In genomic region chr1:160584784-160585183, GRCh38 we compare ENCODE assay signal across 18 cellular contexts. TPM values are rescaled to one million over a fixed set of nuclear protein-coding genes. Genes with fewer than 3 reads are reported as not detected.
DNase-seq lines count a peak whose midpoint lies in the region; ATAC-seq and TF ChIP-seq lines count a peak whose summit lies in the region.
"Had no signal": no experiment of that assay in that cellular context is flagged by ENCODE, and none has a peak within 500 bp of the region (broad histone marks: within the 10 kb centered on the region; RNA-seq: fewer than 3 reads in every experiment).

No MANE protein-coding gene starts in this region.

- H3K9me3 Mint-ChIP-seq in CD4-positive, alpha-beta T cell: peaks cover 3% of the 10 kb centered on the region
- H3K9me3 Mint-ChIP-seq in CD8-positive, alpha-beta memory T cell: peaks cover 0 to 12% (median 0%) of the 10 kb centered on the region in 5 donors

- no peak overlapping the region for H3K27ac Mint-ChIP-seq in CD4-positive, alpha-beta T cell
- H3K27ac Mint-ChIP-seq in CD8-positive, alpha-beta memory T cell: peak overlapping the region; percentile 54 to 92 (median 80)
- H3K27ac Mint-ChIP-seq in T-helper 17 cell: no peak overlapping the region

- no peak overlapping the region for H3K27ac ChIP-seq in CD4-positive, alpha-beta T cell (ENCODE audit: low read depth, low read length)
- H3K27ac ChIP-seq in CD8-positive, alpha-beta memory T cell (ENCODE audit: low read depth, low read length): no peak overlapping the region
- H3K27ac ChIP-seq in liver (ENCODE audit: low read depth in 1 of 2, low read length in 2 of 2): no peak overlapping the region
- no peak overlapping the region for H3K27ac ChIP-seq in coronary artery
- no peak overlapping the region for H3K27ac ChIP-seq in PC-3 (ENCODE audit: low read length)
- H3K27ac ChIP-seq: BLaER1, SJSA1 had no signal

- no peaks in the 10 kb centered on the region for H4K20me1 ChIP-seq in PC-3 (ENCODE audit: low read length)
- H4K20me1 ChIP-seq: BLaER1 had no signal

- peaks cover 38% of the 10 kb centered on the region for H3K4me1 ChIP-seq in CD8-positive, alpha-beta memory T cell (ENCODE audit: insufficient read depth, low read length)
- H3K4me1 ChIP-seq in liver (ENCODE audit: control insufficient read depth in 4 of 4, insufficient read depth in 4 of 4, low read length in 3 of 4): peaks cover 0 to 20% (median 12%) of the 10 kb centered on the region in 4 donors
- H3K4me1 ChIP-seq in PC-3 (ENCODE audit: insufficient read depth, low read length): no peaks in the 10 kb centered on the region
- H3K4me1 ChIP-seq: SJSA1 had no signal

- BruUV-seq in PC-3 (replicated peaks; lab: Mats Ljungman, UMichigan): no TSS peak

- CTCF ChIA-PET in CD4-positive, alpha-beta T cell (lab: Charles Lee): interaction anchor here (1.2 to 2.6 kb wide), 3 partner anchors 9 to 28 kb away, joined by 3 to 5 read pairs (median 3); no protein-coding TSS in a partner anchor
- CTCF ChIA-PET in CD8-positive, alpha-beta memory T cell (lab: Charles Lee): interaction anchor here (0.9 to 1.5 kb wide), 4 partner anchors 10 to 157 kb away, joined by 3 to 4 read pairs (median 3); no protein-coding TSS in a partner anchor
- CTCF ChIA-PET in PC-3 (lab: Charles Lee): no interaction called here

- H3K79me2 ChIP-seq in PC-3 (ENCODE audit: low read length): no peaks in the 10 kb centered on the region

- no peak for DNase-seq in CD4-positive, alpha-beta T cell
- DNase-seq in CD8-positive, alpha-beta memory T cell: no peak
- DNase-seq in T-helper 17 cell (no peak), coronary artery (ENCODE audit: low spot score) (no peak), PC-3 (no peak)
- DNase-seq: COR-L47, DMS153, EL, HCEC 1CT, KBM-7, MV-4-11, NCI-H1417 treated with DMSO at 0.1 percent for 48 hours, NCI-H1930, NCI-H446 had no signal

- 25% methylated on average over 1 of the region's 1 CpG for WGBS in liver

- no peaks in the 10 kb centered on the region for H3K27me3 ChIP-seq in CD4-positive, alpha-beta T cell (ENCODE audit: control insufficient read depth, insufficient read depth, low read length)
- no peaks in the 10 kb centered on the region for H3K27me3 ChIP-seq in CD8-positive, alpha-beta memory T cell (ENCODE audit: insufficient read depth, low read length, poor library complexity, severe bottlenecking)
- H3K27me3 ChIP-seq in liver (ENCODE audit: control insufficient read depth in 4 of 4, insufficient read depth in 4 of 4, low read length in 3 of 4): no peaks in the 10 kb centered on the region
- H3K27me3 ChIP-seq in PC-3 (ENCODE audit: low read length): peaks cover 43% of the 10 kb centered on the region
- H3K27me3 ChIP-seq: BLaER1, SJSA1 had no signal

- H3K4me3 ChIP-seq in CD8-positive, alpha-beta memory T cell (ENCODE audit: low read length): no peak overlapping the region
- no peak overlapping the region for H3K4me3 ChIP-seq in liver (ENCODE audit: low read depth in 1 of 3, low read length in 3 of 3)
- no peak overlapping the region for H3K4me3 ChIP-seq in coronary artery
- no peak overlapping the region for H3K4me3 ChIP-seq in PC-3 (ENCODE audit: low read length)
- H3K4me3 ChIP-seq: BLaER1, SJSA1 had no signal

- H2AFZ ChIP-seq in PC-3 (ENCODE audit: low read length): no peak overlapping the region

- H3K9me3 ChIP-seq in CD4-positive, alpha-beta T cell (ENCODE audit: control insufficient read depth, low read length): no peaks in the 10 kb centered on the region
- no peaks in the 10 kb centered on the region for H3K9me3 ChIP-seq in CD8-positive, alpha-beta memory T cell (ENCODE audit: low read length)
- H3K9me3 ChIP-seq in T-helper 17 cell (ENCODE audit: control insufficient read depth, low read length, poor library complexity, severe bottlenecking) (no peaks in the 10 kb centered on the region), liver (ENCODE audit: control insufficient read depth in 4 of 4, low read length in 3 of 4) (peaks cover 0 to 5% (median 0%) of the 10 kb centered on the region in 4 donors), PC-3 (ENCODE audit: low read length) (no peaks in the 10 kb centered on the region)
- H3K9me3 ChIP-seq: SJSA1 had no signal

- no peak for TF ChIP-seq RAD21 in liver (IDR thresholded peaks at IDR 0.05)

- no peak overlapping the region for H3K4me2 ChIP-seq in PC-3 (ENCODE audit: low read length)
- H3K4me2 ChIP-seq: BLaER1 had no signal

- no peaks in the 10 kb centered on the region for H3K36me3 Mint-ChIP-seq in CD4-positive, alpha-beta T cell (ENCODE audit: low read depth)
- H3K36me3 Mint-ChIP-seq in CD8-positive, alpha-beta memory T cell: peaks cover 3 to 12% (median 10%) of the 10 kb centered on the region in 3 donors
- peaks cover 2% of the 10 kb centered on the region for H3K36me3 Mint-ChIP-seq in T-helper 17 cell (ENCODE audit: low read depth)

- POLR2A ChIA-PET in CD4-positive, alpha-beta T cell (lab: Charles Lee): interaction anchor here (0.8 to 2.2 kb wide), 5 partner anchors 8 to 63 kb away, joined by 3 to 12 read pairs (median 6); no protein-coding TSS in a partner anchor
- POLR2A ChIA-PET in CD8-positive, alpha-beta memory T cell (lab: Charles Lee): interaction anchor here (0.6 to 0.9 kb wide), 2 partner anchors 10 to 44 kb away, joined by 3 read pairs; no protein-coding TSS in a partner anchor
- POLR2A ChIA-PET in PC-3 (lab: Charles Lee; ENCODE audit: unreplicated experiment): no interaction called here

- no peak overlapping the region for H3K9ac ChIP-seq in liver (ENCODE audit: low read depth in 1 of 2, low read length in 2 of 2)
- no peak overlapping the region for H3K9ac ChIP-seq in PC-3 (ENCODE audit: low read length)
- H3K9ac ChIP-seq: BLaER1 had no signal

- peak overlapping the region; percentile 2 for H3K4me3 Mint-ChIP-seq in CD4-positive, alpha-beta T cell
- H3K4me3 Mint-ChIP-seq in CD8-positive, alpha-beta memory T cell: peak overlapping the region; percentile 22 to 78 (median 58)
- H3K4me3 Mint-ChIP-seq in T-helper 17 cell: peak overlapping the region; percentile 55

- H3K27me3 Mint-ChIP-seq in CD4-positive, alpha-beta T cell: no peaks in the 10 kb centered on the region
- H3K27me3 Mint-ChIP-seq in CD8-positive, alpha-beta memory T cell: no peaks in the 10 kb centered on the region
- no peaks in the 10 kb centered on the region for H3K27me3 Mint-ChIP-seq in T-helper 17 cell

- no peaks in the 10 kb centered on the region for H3K9me2 ChIP-seq in PC-3 (replicated peaks; ENCODE audit: low read length)

- H3F3A ChIP-seq in PC-3 (ENCODE audit: low read length, unreplicated experiment): no peaks in the 10 kb centered on the region

- peaks cover 64% of the 10 kb centered on the region for H3K4me1 Mint-ChIP-seq in CD4-positive, alpha-beta T cell (ENCODE audit: low read depth)
- H3K4me1 Mint-ChIP-seq in CD8-positive, alpha-beta memory T cell: peaks cover 58 to 83% (median 81%) of the 10 kb centered on the region in 3 donors
- peaks cover 38% of the 10 kb centered on the region for H3K4me1 Mint-ChIP-seq in T-helper 17 cell

- intact Hi-C loops in CD4-positive, alpha-beta T cell (cut with DNase I, micrococcal nuclease): loop anchor here in 1 of 2 experiments (5.0 kb wide), 1 partner anchor 32 kb away; no protein-coding TSS in a partner anchor
- intact Hi-C loops in PC-3 (cut with micrococcal nuclease): no loop called here

- H3K36me3 ChIP-seq in CD8-positive, alpha-beta memory T cell (ENCODE audit: insufficient read depth, low read length): no peaks in the 10 kb centered on the region
- no peaks in the 10 kb centered on the region for H3K36me3 ChIP-seq in liver (ENCODE audit: control insufficient read depth in 4 of 4, insufficient read depth in 3 of 4, low read depth in 1 of 4, low read length in 3 of 4)
- H3K36me3 ChIP-seq in PC-3 (ENCODE audit: low read depth, low read length): no peaks in the 10 kb centered on the region
- H3K36me3 ChIP-seq: BLaER1, SJSA1 had no signal

- ATAC-seq in CD4-positive, alpha-beta T cell (ENCODE audit: poor library complexity): no peak
- ATAC-seq in T-helper 17 cell (no peak), PC-3 (no peak), esophagus mucosa (no peak)

- no peak for TF ChIP-seq CTCF in CD4-positive, alpha-beta T cell (IDR thresholded peaks at IDR 0.05)
- TF ChIP-seq CTCF in liver (IDR thresholded peaks at IDR 0.05; ENCODE audit: low read depth, low read length, missing input control): no peak
- no peak for TF ChIP-seq CTCF in coronary artery (IDR thresholded peaks at IDR 0.05)
- no peak for TF ChIP-seq CTCF in PC-3 (conservative IDR thresholded peaks at IDR 0.05; ENCODE audit: low read depth, low read length)

TF ChIP-seq in liver, 16 proteins besides CTCF, POLR2A, EP300 and RAD21 (continues in another document):
- TF ChIP-seq TAF1 (conservative IDR thresholded peaks at IDR 0.05) (no peak), YY1 (IDR thresholded peaks at IDR 0.05) (peak; percentile 40), RXRA (IDR thresholded peaks at IDR 0.05) (peak; percentile 29 to 70), FOXA1 (IDR thresholded peaks at IDR 0.05) (no peak), NR2F2 (IDR thresholded peaks at IDR 0.05) (no peak)
- TF ChIP-seq, protein P1, sequence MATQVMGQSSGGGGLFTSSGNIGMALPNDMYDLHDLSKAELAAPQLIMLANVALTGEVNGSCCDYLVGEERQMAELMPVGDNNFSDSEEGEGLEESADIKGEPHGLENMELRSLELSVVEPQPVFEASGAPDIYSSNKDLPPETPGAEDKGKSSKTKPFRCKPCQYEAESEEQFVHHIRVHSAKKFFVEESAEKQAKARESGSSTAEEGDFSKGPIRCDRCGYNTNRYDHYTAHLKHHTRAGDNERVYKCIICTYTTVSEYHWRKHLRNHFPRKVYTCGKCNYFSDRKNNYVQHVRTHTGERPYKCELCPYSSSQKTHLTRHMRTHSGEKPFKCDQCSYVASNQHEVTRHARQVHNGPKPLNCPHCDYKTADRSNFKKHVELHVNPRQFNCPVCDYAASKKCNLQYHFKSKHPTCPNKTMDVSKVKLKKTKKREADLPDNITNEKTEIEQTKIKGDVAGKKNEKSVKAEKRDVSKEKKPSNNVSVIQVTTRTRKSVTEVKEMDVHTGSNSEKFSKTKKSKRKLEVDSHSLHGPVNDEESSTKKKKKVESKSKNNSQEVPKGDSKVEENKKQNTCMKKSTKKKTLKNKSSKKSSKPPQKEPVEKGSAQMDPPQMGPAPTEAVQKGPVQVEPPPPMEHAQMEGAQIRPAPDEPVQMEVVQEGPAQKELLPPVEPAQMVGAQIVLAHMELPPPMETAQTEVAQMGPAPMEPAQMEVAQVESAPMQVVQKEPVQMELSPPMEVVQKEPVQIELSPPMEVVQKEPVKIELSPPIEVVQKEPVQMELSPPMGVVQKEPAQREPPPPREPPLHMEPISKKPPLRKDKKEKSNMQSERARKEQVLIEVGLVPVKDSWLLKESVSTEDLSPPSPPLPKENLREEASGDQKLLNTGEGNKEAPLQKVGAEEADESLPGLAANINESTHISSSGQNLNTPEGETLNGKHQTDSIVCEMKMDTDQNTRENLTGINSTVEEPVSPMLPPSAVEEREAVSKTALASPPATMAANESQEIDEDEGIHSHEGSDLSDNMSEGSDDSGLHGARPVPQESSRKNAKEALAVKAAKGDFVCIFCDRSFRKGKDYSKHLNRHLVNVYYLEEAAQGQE (IDR thresholded peaks at IDR 0.05): peak; percentile 26

RNA-seq across cellular contexts. Expression of gene CD84, which starts 5.5 kb away (rescaled TPM):
- total RNA-seq in CD4-positive, alpha-beta T cell: 10 to 100 TPM; 32.7 to 36.9 TPM
- total RNA-seq in CD8-positive, alpha-beta memory T cell: 10 to 100 TPM; 25.1 to 27.6 TPM
- polyA plus RNA-seq in CD8-positive, alpha-beta memory T cell: 58.1 TPM
- 10 to 100 TPM; 66.2 to 71.6 TPM for total RNA-seq in T-helper 17 cell
- 1 to 10 TPM; 5.8 to 8.8 TPM for total RNA-seq in liver
- 1 to 10 TPM; 2.1 to 3.0 TPM for polyA plus RNA-seq in liver
- not detected in 2 replicates for total RNA-seq in PC-3 (2014; rRNA removed)
- 1.2 TPM for total RNA-seq in esophagus mucosa
- total RNA-seq: SJSA1 had no signal

Comparison
In these comparisons a context has a peak if more than half of its experiments do, and no peak if none do; other contexts are left out.
1. H3K27ac Mint-ChIP-seq: peak in CD8-positive, alpha-beta memory T cell (8 of 8); none in CD4-positive, alpha-beta T cell (single experiment) and T-helper 17 cell (single experiment).
2. H3K4me3 Mint-ChIP-seq: peak in every context shown above with its lines; median percentile 58 in CD8-positive, alpha-beta memory T cell; 55 in T-helper 17 cell; 2 in CD4-positive, alpha-beta T cell.